20 cellular contexts compared by ENCODE assay signal in the genomic region with DNA sequence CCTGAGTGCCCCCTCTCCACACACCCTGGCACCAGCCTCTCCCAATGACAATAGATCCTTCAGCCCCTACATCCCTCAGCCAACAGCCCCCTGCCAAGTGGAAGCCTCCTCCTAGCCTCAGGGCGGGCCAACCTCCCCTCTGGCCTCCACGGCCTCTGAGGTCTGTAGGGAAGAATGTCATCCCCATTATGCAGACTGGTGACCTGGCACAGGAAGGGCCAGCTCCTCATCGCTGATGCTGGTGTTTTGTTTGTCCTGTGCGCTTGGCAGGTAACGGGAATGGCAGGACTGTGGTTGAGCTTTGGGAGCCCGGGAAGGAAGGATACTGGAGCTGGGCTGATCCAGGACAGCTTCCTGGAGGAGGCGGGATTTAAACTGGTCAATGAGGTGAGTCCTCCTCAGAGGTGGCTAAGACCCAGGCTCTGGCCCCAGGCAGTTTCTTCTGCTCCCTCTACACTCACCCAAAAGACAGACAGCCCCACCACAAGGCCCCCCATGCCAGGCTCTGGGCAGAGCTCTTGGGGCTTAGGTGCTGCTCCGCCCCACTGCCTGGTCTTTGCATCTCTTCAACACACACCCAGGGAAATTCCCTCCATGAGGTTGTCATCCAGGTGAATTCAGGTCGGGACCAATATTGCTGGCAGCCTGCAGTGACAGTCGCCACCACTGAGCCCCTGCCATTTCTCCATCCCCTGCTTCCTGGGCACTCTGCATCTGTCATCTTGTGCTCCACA.
DNase-seq lines count a peak whose midpoint lies in the region; ATAC-seq and TF ChIP-seq lines count a peak whose summit lies in the region.
"Had no signal": no experiment of that assay in that cellular context is flagged by ENCODE, and none has a peak within 500 bp of the region (broad histone marks: within the 10 kb centered on the region; RNA-seq: fewer than 3 reads in every experiment).

No MANE protein-coding gene starts in this region.

- H3K9me3 Mint-ChIP-seq in activated T-cell treated with anti-CD3 and anti-CD28 coated beads, Interleukin-2, amount 50 U/mL, for 24 hours = no peaks in the 10 kb centered on the region
- no peaks in the 10 kb centered on the region for H3K9me3 Mint-ChIP-seq in activated T-cell treated with anti-CD3 and anti-CD28 coated beads, Interleukin-2, amount 50 U/mL, for 4 hours
- H3K9me3 Mint-ChIP-seq in progenitor cell of endocrine pancreas (ENCODE audit: low read depth) = no peaks in the 10 kb centered on the region
- H3K9me3 Mint-ChIP-seq: activated CD4-positive, alpha-beta T cell treated with anti-CD3 and anti-CD28 coated beads, Interleukin-2, amount 10 ng/mL, durations not matched to agents 24 days and 14 days; activated naive CD4-positive, alpha-beta T cell treated with anti-CD3 and anti-CD28 coated beads, Interleukin-2, amount 50 U/mL, for 24 hours; CD4-positive, alpha-beta memory T cell; stimulated activated naive CD8-positive, alpha-beta T cell treated with anti-CD3 and anti-CD28 coated beads, Interleukin-15, Interleukin-2, amounts not matched to agents 100 ng/mL and 50 ng/mL, for 24 hours had no signal

- peak; percentile 17 for DNase-seq in activated T-cell treated with anti-CD3 and anti-CD28 coated beads, Interleukin-2, amount 50 U/mL, for 24 hours
- DNase-seq in activated T-cell treated with anti-CD3 and anti-CD28 coated beads, Interleukin-2, amount 50 U/mL, for 4 hours = no peak
- DNase-seq in T-helper 17 cell = no peak
- DNase-seq in mesendoderm = no peak
- peak; percentile 72 to 83 for DNase-seq in vagina (ENCODE audit: extremely low spot score in 2 of 2)
- DNase-seq in upper lobe of right lung = no peak
- DNase-seq in progenitor cell of endocrine pancreas (ENCODE audit: low spot score, unreplicated experiment) = no peak
- DNase-seq in stimulated activated CD4-positive, alpha-beta T cell treated with anti-CD3 and anti-CD28 coated beads, Interleukin-2, amount 100 ng/mL, for 24 hours = no peak
- DNase-seq: activated CD4-positive, alpha-beta T cell treated with anti-CD3 and anti-CD28 coated beads, Interleukin-2, amount 10 ng/mL, durations not matched to agents 24 days and 14 days; activated T-cell treated with anti-CD3 and anti-CD28 coated beads, Interleukin-2, amount 50 U/mL, for 48 hours; CD4-positive, alpha-beta memory T cell; DMS79 treated with DMSO at 0.1 percent for 48 hours; Kasumi-1; NCI-H1105; NCI-H526; pancreas; SHP77 had no signal

- no peak for TF ChIP-seq CTCF in vagina (IDR thresholded peaks at IDR 0.05)
- no peak for TF ChIP-seq CTCF in upper lobe of right lung (IDR thresholded peaks at IDR 0.05)
- TF ChIP-seq CTCF in progenitor cell of endocrine pancreas (IDR thresholded peaks at IDR 0.05; ENCODE audit: unreplicated experiment) = no peak

- WGBS in mesendoderm (ENCODE audit: extremely low coverage, insufficient coverage, low lambda C conversion rate) = no CpG with 5 or more reads among the region's 10 CpGs

- H3K36me3 Mint-ChIP-seq in activated T-cell treated with anti-CD3 and anti-CD28 coated beads, Interleukin-2, amount 50 U/mL, for 24 hours (ENCODE audit: low read depth) = no peaks in the 10 kb centered on the region
- no peaks in the 10 kb centered on the region for H3K36me3 Mint-ChIP-seq in activated T-cell treated with anti-CD3 and anti-CD28 coated beads, Interleukin-2, amount 50 U/mL, for 4 hours (ENCODE audit: insufficient read depth)
- H3K36me3 Mint-ChIP-seq in T-helper 17 cell (ENCODE audit: low read depth) (no peaks in the 10 kb centered on the region), progenitor cell of endocrine pancreas (ENCODE audit: insufficient read depth) (no peaks in the 10 kb centered on the region)
- H3K36me3 Mint-ChIP-seq: activated naive CD4-positive, alpha-beta T cell treated with anti-CD3 and anti-CD28 coated beads, Interleukin-2, amount 50 U/mL, for 24 hours; CD4-positive, alpha-beta memory T cell had no signal

- no peak overlapping the region for H3K27ac Mint-ChIP-seq in activated T-cell treated with anti-CD3 and anti-CD28 coated beads, Interleukin-2, amount 50 U/mL, for 24 hours
- H3K27ac Mint-ChIP-seq in T-helper 17 cell = no peak overlapping the region
- no peak overlapping the region for H3K27ac Mint-ChIP-seq in progenitor cell of endocrine pancreas
- H3K27ac Mint-ChIP-seq: activated CD4-positive, alpha-beta T cell treated with anti-CD3 and anti-CD28 coated beads, Interleukin-2, amount 10 ng/mL, durations not matched to agents 24 days and 14 days; activated naive CD4-positive, alpha-beta T cell treated with anti-CD3 and anti-CD28 coated beads, Interleukin-2, amount 50 U/mL, for 24 hours; stimulated activated naive CD8-positive, alpha-beta T cell treated with anti-CD3 and anti-CD28 coated beads, Interleukin-15, Interleukin-2, amounts not matched to agents 100 ng/mL and 50 ng/mL, for 24 hours had no signal

- peaks cover 3% of the 10 kb centered on the region for H3K4me1 Mint-ChIP-seq in activated T-cell treated with anti-CD3 and anti-CD28 coated beads, Interleukin-2, amount 50 U/mL, for 24 hours (ENCODE audit: low read depth)
- peaks cover 13% of the 10 kb centered on the region for H3K4me1 Mint-ChIP-seq in activated T-cell treated with anti-CD3 and anti-CD28 coated beads, Interleukin-2, amount 50 U/mL, for 4 hours (ENCODE audit: low read depth)
- H3K4me1 Mint-ChIP-seq in T-helper 17 cell (peaks cover 13% of the 10 kb centered on the region), progenitor cell of endocrine pancreas (ENCODE audit: low read depth) (no peaks in the 10 kb centered on the region)

- H3K4me3 ChIP-seq in mesendoderm (ENCODE audit: low read length) = no peak overlapping the region
- no peak overlapping the region for H3K4me3 ChIP-seq in vagina
- H3K4me3 ChIP-seq in upper lobe of right lung = no peak overlapping the region
- H3K4me3 ChIP-seq: lung, pancreas had no signal

- no peaks in the 10 kb centered on the region for H3K36me3 ChIP-seq in mesendoderm (ENCODE audit: control insufficient read depth, insufficient read depth, low read length)
- H3K36me3 ChIP-seq in vagina = no peaks in the 10 kb centered on the region
- H3K36me3 ChIP-seq in upper lobe of right lung = no peaks in the 10 kb centered on the region
- H3K36me3 ChIP-seq: pancreas had no signal

- no peak overlapping the region for H2BK15ac ChIP-seq in mesendoderm (replicated peaks; ENCODE audit: low read depth)

- no peak overlapping the region for H3K23ac ChIP-seq in mesendoderm (ENCODE audit: low read length)

- no peak overlapping the region for H3K4me3 Mint-ChIP-seq in activated T-cell treated with anti-CD3 and anti-CD28 coated beads, Interleukin-2, amount 50 U/mL, for 24 hours
- H3K4me3 Mint-ChIP-seq in activated T-cell treated with anti-CD3 and anti-CD28 coated beads, Interleukin-2, amount 50 U/mL, for 4 hours = no peak overlapping the region
- H3K4me3 Mint-ChIP-seq in T-helper 17 cell (no peak overlapping the region), progenitor cell of endocrine pancreas (ENCODE audit: low read depth) (no peak overlapping the region)
- H3K4me3 Mint-ChIP-seq: activated CD4-positive, alpha-beta T cell treated with anti-CD3 and anti-CD28 coated beads, Interleukin-2, amount 10 ng/mL, durations not matched to agents 24 days and 14 days; activated naive CD4-positive, alpha-beta T cell treated with anti-CD3 and anti-CD28 coated beads, Interleukin-2, amount 50 U/mL, for 24 hours; CD4-positive, alpha-beta memory T cell; stimulated activated naive CD8-positive, alpha-beta T cell treated with anti-CD3 and anti-CD28 coated beads, Interleukin-15, Interleukin-2, amounts not matched to agents 100 ng/mL and 50 ng/mL, for 24 hours had no signal

- no peak for TF ChIP-seq POLR2A in vagina (IDR thresholded peaks at IDR 0.05)

- no peak overlapping the region for H3K18ac ChIP-seq in mesendoderm (ENCODE audit: low read length)

- ATAC-seq in activated T-cell treated with anti-CD3 and anti-CD28 coated beads, Interleukin-2, amount 50 U/mL, for 4 hours = no peak
- peak; percentile 39 for ATAC-seq in T-helper 17 cell
- no peak for ATAC-seq in upper lobe of right lung
- ATAC-seq: pancreas had no signal

- no peak overlapping the region for H3K4ac ChIP-seq in mesendoderm (ENCODE audit: low read depth, low read length)

- H2AK5ac ChIP-seq in mesendoderm (ENCODE audit: low read length) = no peak overlapping the region

- H3K27me3 ChIP-seq in mesendoderm (ENCODE audit: insufficient read depth, low read length, poor library complexity) (no peaks in the 10 kb centered on the region), vagina (no peaks in the 10 kb centered on the region), upper lobe of right lung (no peaks in the 10 kb centered on the region)
- H3K27me3 ChIP-seq: pancreas had no signal

- no peaks in the 10 kb centered on the region for H3K9me3 ChIP-seq in T-helper 17 cell (ENCODE audit: control insufficient read depth, low read length, poor library complexity, severe bottlenecking)
- no peaks in the 10 kb centered on the region for H3K9me3 ChIP-seq in vagina
- no peaks in the 10 kb centered on the region for H3K9me3 ChIP-seq in upper lobe of right lung
- H3K9me3 ChIP-seq: pancreas had no signal

- no peak overlapping the region for H4K8ac ChIP-seq in mesendoderm (ENCODE audit: low read depth, low read length)

- no peaks in the 10 kb centered on the region for H3K79me1 ChIP-seq in mesendoderm (ENCODE audit: low read length)

- H3K9ac ChIP-seq in mesendoderm (ENCODE audit: low read length) = no peak overlapping the region

- H3K79me2 ChIP-seq in mesendoderm (ENCODE audit: control insufficient read depth, insufficient read depth, low read length) = no peaks in the 10 kb centered on the region

- H3K4me1 ChIP-seq in mesendoderm (ENCODE audit: control insufficient read depth, low read depth, low read length) = peaks cover 5% of the 10 kb centered on the region
- H3K4me1 ChIP-seq in vagina = no peaks in the 10 kb centered on the region
- no peaks in the 10 kb centered on the region for H3K4me1 ChIP-seq in upper lobe of right lung
- H3K4me1 ChIP-seq: pancreas had no signal

- no peak overlapping the region for H3K4me2 ChIP-seq in mesendoderm (ENCODE audit: low read length)

- intact Hi-C loops in vagina (cut with DNase I) = no loop called here
- intact Hi-C loops in upper lobe of right lung (cut with DNase I) = no loop called here

- no peak overlapping the region for H3K27ac ChIP-seq in mesendoderm (ENCODE audit: low read depth, low read length)
- no peak overlapping the region for H3K27ac ChIP-seq in vagina
- H3K27ac ChIP-seq in upper lobe of right lung = no peak overlapping the region
- H3K27ac ChIP-seq: pancreas had no signal

- peak overlapping the region; percentile 15 for H3K56ac ChIP-seq in mesendoderm (ENCODE audit: low read length)

- H4K5ac ChIP-seq in mesendoderm (ENCODE audit: low read length) = no peak overlapping the region

- H2BK120ac ChIP-seq in mesendoderm (ENCODE audit: low read depth, low read length) = no peak overlapping the region

- no peak overlapping the region for H2BK5ac ChIP-seq in mesendoderm (ENCODE audit: low read length)

- no peaks in the 10 kb centered on the region for H3K27me3 Mint-ChIP-seq in activated T-cell treated with anti-CD3 and anti-CD28 coated beads, Interleukin-2, amount 50 U/mL, for 24 hours
- H3K27me3 Mint-ChIP-seq in activated T-cell treated with anti-CD3 and anti-CD28 coated beads, Interleukin-2, amount 50 U/mL, for 4 hours (ENCODE audit: low read depth) = peaks cover 2% of the 10 kb centered on the region
- H3K27me3 Mint-ChIP-seq in T-helper 17 cell (no peaks in the 10 kb centered on the region), progenitor cell of endocrine pancreas (no peaks in the 10 kb centered on the region)
- H3K27me3 Mint-ChIP-seq: activated naive CD4-positive, alpha-beta T cell treated with anti-CD3 and anti-CD28 coated beads, Interleukin-2, amount 50 U/mL, for 24 hours had no signal

Comparison
In these comparisons a context has a peak if more than half of its experiments do, and no peak if none do; other contexts are left out.
1. DNase-seq: peak in activated T-cell treated with anti-CD3 and anti-CD28 coated beads, Interleukin-2, amount 50 U/mL, for 24 hours (single experiment) and vagina (2 of 2); none in activated T-cell treated with anti-CD3 and anti-CD28 coated beads, Interleukin-2, amount 50 U/mL, for 4 hours (single experiment), T-helper 17 cell (0 of 3), mesendoderm (single experiment), upper lobe of right lung (single experiment), progenitor cell of endocrine pancreas (single experiment) and stimulated activated CD4-positive, alpha-beta T cell treated with anti-CD3 and anti-CD28 coated beads, Interleukin-2, amount 100 ng/mL, for 24 hours (0 of 2).